In the genomic region with DNA sequence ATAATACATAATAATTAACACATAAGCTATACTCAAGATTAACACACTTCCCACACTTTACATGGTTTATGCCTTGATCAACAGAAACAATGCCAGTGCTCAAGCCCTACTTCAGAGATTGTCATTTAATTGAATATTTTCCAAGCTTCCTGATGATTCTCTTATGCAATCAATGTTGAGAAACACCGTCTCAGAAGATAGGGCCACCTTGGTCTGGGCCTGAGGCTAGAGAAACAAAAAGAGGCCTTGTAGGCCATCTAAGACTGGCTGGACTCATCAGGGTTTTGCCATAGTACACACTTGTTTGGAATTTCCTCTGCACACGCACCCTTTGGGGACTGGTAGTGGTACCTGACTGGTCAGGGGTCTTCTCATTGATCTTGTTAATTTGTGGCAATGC, we compare ENCODE assay signal across 29 cellular contexts. TPM values are rescaled to one million over a fixed set of nuclear protein-coding genes. Genes with fewer than 3 reads are reported as not detected.
"Had no signal": no experiment of that assay in that cellular context is flagged by ENCODE, and none has a peak within 500 bp of the region (broad histone marks: within the 10 kb centered on the region; RNA-seq: fewer than 3 reads in every experiment).

No MANE protein-coding gene starts in this region.

- H3K4me3 Mint-ChIP-seq: activated CD4-positive, alpha-beta T cell treated with anti-CD3 and anti-CD28 coated beads, Interleukin-2, amount 10 ng/mL, durations not matched to agents 7 days and 5 days; activated CD8-positive, alpha-beta memory T cell treated with anti-CD3 and anti-CD28 coated beads, Interleukin-2, amount 10 ng/mL, durations not matched to agents 7 days and 5 days; activated CD8-positive, alpha-beta T cell treated with anti-CD3 and anti-CD28 coated beads for 36 hours; activated naive CD8-positive, alpha-beta T cell treated with anti-CD3 and anti-CD28 coated beads, Interleukin-2, amount 50 U/mL, for 24 hours; activated T-helper 1 cell treated with anti-CD3 and anti-CD28 coated beads, Interleukin-12 subunit alpha, Interleukin-12 subunit beta, Interleukin-2, Interleukin-4 antibody, amounts not matched to agents 30 ng/mL and 10 ng/mL and 1 ng/mL, durations not matched to agents 14 hours and 24 hours and 36 hours; mesothelial cell of epicardium; naive thymus-derived CD8-positive, alpha-beta T cell; stimulated activated naive CD8-positive, alpha-beta T cell treated with anti-CD3 and anti-CD28 coated beads, Interleukin-15, amount 100 ng/mL, for 72 hours; T-helper 2 cell treated with Interferon-gamma antibody and Interleukin-4, amounts not matched to agents 5 μg/mL and 100 μg/mL, for 36 hours had no signal

- H3K36me3 Mint-ChIP-seq: activated CD8-positive, alpha-beta memory T cell treated with anti-CD3 and anti-CD28 coated beads, Interleukin-2, amount 10 ng/mL, durations not matched to agents 7 days and 5 days; mesothelial cell of epicardium; naive thymus-derived CD8-positive, alpha-beta T cell had no signal

- ATAC-seq: activated CD8-positive, alpha-beta memory T cell treated with anti-CD3 and anti-CD28 coated beads, Interleukin-2, amount 10 ng/mL, durations not matched to agents 7 days and 5 days; activated CD8-positive, alpha-beta T cell treated with anti-CD3 and anti-CD28 coated beads for 36 hours; activated naive CD8-positive, alpha-beta T cell treated with anti-CD3 and anti-CD28 coated beads, Interleukin-2, amount 50 U/mL, for 24 hours; gastrocnemius medialis; heart left ventricle; left colon; naive thymus-derived CD8-positive, alpha-beta T cell; SK-N-SH treated with all-trans-retinoic acid at 6 μM for 48 hours; stimulated activated naive CD8-positive, alpha-beta T cell treated with anti-CD3 and anti-CD28 coated beads, Interleukin-15, amount 100 ng/mL, for 72 hours had no signal

- H3K9me3 Mint-ChIP-seq: activated CD4-positive, alpha-beta T cell treated with anti-CD3 and anti-CD28 coated beads, Interleukin-2, amount 10 ng/mL, durations not matched to agents 7 days and 5 days; activated CD8-positive, alpha-beta T cell treated with anti-CD3 and anti-CD28 coated beads for 36 hours; activated naive CD8-positive, alpha-beta T cell treated with anti-CD3 and anti-CD28 coated beads, Interleukin-2, amount 50 U/mL, for 24 hours; activated T-helper 1 cell treated with anti-CD3 and anti-CD28 coated beads, Interleukin-12 subunit alpha, Interleukin-12 subunit beta, Interleukin-2, Interleukin-4 antibody, amounts not matched to agents 30 ng/mL and 10 ng/mL and 1 ng/mL, durations not matched to agents 14 hours and 24 hours and 36 hours; mesothelial cell of epicardium; naive thymus-derived CD8-positive, alpha-beta T cell; stimulated activated naive CD8-positive, alpha-beta T cell treated with anti-CD3 and anti-CD28 coated beads, Interleukin-15, amount 100 ng/mL, for 72 hours; T-helper 2 cell treated with Interferon-gamma antibody and Interleukin-4, amounts not matched to agents 5 μg/mL and 100 μg/mL, for 36 hours had no signal

- H3K4me1 ChIP-seq: gastrocnemius medialis had no signal

- H3K4me3 ChIP-seq: gastrocnemius medialis, heart left ventricle, lung, suprapubic skin, tibial nerve had no signal

- H3K4me1 Mint-ChIP-seq: activated naive CD8-positive, alpha-beta T cell treated with anti-CD3 and anti-CD28 coated beads, Interleukin-2, amount 50 U/mL, for 24 hours; stimulated activated naive CD8-positive, alpha-beta T cell treated with anti-CD3 and anti-CD28 coated beads, Interleukin-15, amount 100 ng/mL, for 72 hours had no signal

- H3K27me3 ChIP-seq: brain microvascular endothelial cell, gastrocnemius medialis, heart left ventricle, suprapubic skin, tibial nerve had no signal

- H3K36me3 ChIP-seq: brain microvascular endothelial cell, gastrocnemius medialis, heart left ventricle, suprapubic skin, tibial nerve, WERI-Rb-1 had no signal

- H3K9me3 ChIP-seq: gastrocnemius medialis, heart left ventricle, suprapubic skin, tibial nerve had no signal

- DNase-seq: activated CD4-positive, alpha-beta T cell treated with anti-CD3 and anti-CD28 coated beads, Interleukin-2, amount 10 ng/mL, durations not matched to agents 7 days and 5 days; activated CD4-positive, CD25-positive, alpha-beta regulatory T cell treated with anti-CD3 and anti-CD28 coated beads, Interleukin-2, amount 50 U/mL, for 72 hours; activated CD8-positive, alpha-beta memory T cell treated with anti-CD3 and anti-CD28 coated beads, Interleukin-2, amount 10 ng/mL, durations not matched to agents 7 days and 5 days; activated CD8-positive, alpha-beta T cell treated with anti-CD3 and anti-CD28 coated beads for 36 hours; activated gamma-delta T cell; activated naive CD4-positive, alpha-beta T cell treated with anti-CD3 and anti-CD28 coated beads, Interleukin-2, amount 50 U/mL, for 16 hours; activated naive CD8-positive, alpha-beta T cell treated with anti-CD3 and anti-CD28 coated beads, Interleukin-2, amount 50 U/mL, for 24 hours; activated T-cell treated with anti-CD3 and anti-CD28 coated beads for 4 hours; aorta; brain microvascular endothelial cell; dermis blood vessel endothelial cell; effector CD8-positive, alpha-beta T cell; erythroblast; gastrocnemius medialis; heart left ventricle; left colon; naive thymus-derived CD8-positive, alpha-beta T cell; stimulated activated CD4-positive, alpha-beta T cell treated with anti-CD3 and anti-CD28 coated beads, Interleukin-4, amount 100 ng/mL, for 4 hours; stimulated activated naive CD8-positive, alpha-beta T cell treated with anti-CD3 and anti-CD28 coated beads, Interleukin-15, amount 100 ng/mL, for 72 hours; WERI-Rb-1 had no signal

- H3K27me3 Mint-ChIP-seq: activated CD4-positive, alpha-beta T cell treated with anti-CD3 and anti-CD28 coated beads, Interleukin-2, amount 10 ng/mL, durations not matched to agents 7 days and 5 days; activated CD8-positive, alpha-beta T cell treated with anti-CD3 and anti-CD28 coated beads for 36 hours; progenitor cell of endocrine pancreas; stimulated activated naive CD8-positive, alpha-beta T cell treated with anti-CD3 and anti-CD28 coated beads, Interleukin-15, amount 100 ng/mL, for 72 hours had no signal

- H3K27ac Mint-ChIP-seq: activated CD4-positive, alpha-beta T cell treated with anti-CD3 and anti-CD28 coated beads, Interleukin-2, amount 10 ng/mL, durations not matched to agents 7 days and 5 days; activated CD8-positive, alpha-beta memory T cell treated with anti-CD3 and anti-CD28 coated beads, Interleukin-2, amount 10 ng/mL, durations not matched to agents 7 days and 5 days; activated CD8-positive, alpha-beta T cell treated with anti-CD3 and anti-CD28 coated beads for 36 hours; activated naive CD8-positive, alpha-beta T cell treated with anti-CD3 and anti-CD28 coated beads, Interleukin-2, amount 50 U/mL, for 24 hours; activated T-helper 1 cell treated with anti-CD3 and anti-CD28 coated beads, Interleukin-12 subunit alpha, Interleukin-12 subunit beta, Interleukin-2, Interleukin-4 antibody, amounts not matched to agents 30 ng/mL and 10 ng/mL and 1 ng/mL, durations not matched to agents 14 hours and 24 hours and 36 hours; mesothelial cell of epicardium; naive thymus-derived CD8-positive, alpha-beta T cell; progenitor cell of endocrine pancreas; T-helper 2 cell treated with Interferon-gamma antibody and Interleukin-4, amounts not matched to agents 5 μg/mL and 100 μg/mL, for 36 hours had no signal

- H3K27ac ChIP-seq: brain microvascular endothelial cell, gastrocnemius medialis, WERI-Rb-1 had no signal

RNA-seq across cellular contexts. Expression of a gene that starts 16.3 kb away (rescaled TPM):
- total RNA-seq: activated CD4-positive, alpha-beta T cell treated with anti-CD3 and anti-CD28 coated beads, Interleukin-2, amount 10 ng/mL, durations not matched to agents 7 days and 5 days; activated CD8-positive, alpha-beta memory T cell treated with anti-CD3 and anti-CD28 coated beads, Interleukin-2, amount 10 ng/mL, durations not matched to agents 7 days and 5 days; activated CD8-positive, alpha-beta T cell treated with anti-CD3 and anti-CD28 coated beads for 36 hours; activated T-helper 1 cell treated with anti-CD3 and anti-CD28 coated beads, Interleukin-12 subunit alpha, Interleukin-12 subunit beta, Interleukin-2, Interleukin-4 antibody, amounts not matched to agents 30 ng/mL and 10 ng/mL and 1 ng/mL, durations not matched to agents 14 hours and 24 hours and 36 hours; aorta; dermis blood vessel endothelial cell; gastrocnemius medialis; heart left ventricle; mesothelial cell of epicardium; naive thymus-derived CD8-positive, alpha-beta T cell; osteocyte; progenitor cell of endocrine pancreas; tibial nerve had no signal
